In the genomic region with DNA sequence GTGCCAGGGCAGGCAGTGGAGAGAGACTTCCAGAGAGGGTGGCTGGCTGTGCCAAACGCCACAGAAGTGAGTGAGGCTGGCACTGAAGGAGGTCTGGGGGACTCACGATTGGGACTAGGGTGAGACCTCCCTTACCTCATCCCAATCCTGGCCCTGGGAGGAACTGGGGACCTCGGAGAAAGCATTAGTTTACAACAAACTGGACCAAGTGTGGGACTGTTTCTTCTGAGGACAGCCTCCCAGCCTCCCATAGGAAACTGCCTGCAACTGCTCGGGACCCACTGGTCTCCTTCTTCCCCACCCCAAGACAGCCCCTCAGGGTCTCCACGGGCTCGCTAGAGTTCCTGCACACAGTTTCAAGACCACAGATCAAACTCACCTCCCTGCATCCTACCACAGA, we compare ENCODE assay signal across 16 cellular contexts. TPM values are rescaled to one million over a fixed set of nuclear protein-coding genes. Genes with fewer than 3 reads are reported as not detected.
DNase-seq lines count a peak whose midpoint lies in the region; ATAC-seq, FAIRE-seq and TF ChIP-seq lines count a peak whose summit lies in the region.
"Had no signal": no experiment of that assay in that cellular context is flagged by ENCODE, and none has a peak within 500 bp of the region (broad histone marks: within the 10 kb centered on the region; RNA-seq: fewer than 3 reads in every experiment).

No MANE protein-coding gene starts in this region.

- no peak for TF ChIP-seq POLR2A in GM12892 (IDR thresholded peaks at IDR 0.05; ENCODE audit: low read depth, low read length)

- H3K27ac ChIP-seq in heart right ventricle (peak overlapping the region; percentile 62 to 94 (median 88)), right cardiac atrium (ENCODE audit: low read length) (peak overlapping the region; percentile 85), parathyroid adenoma (peak overlapping the region; percentile 95)
- H3K27ac ChIP-seq: KMS-11 had no signal

- no peaks in the 10 kb centered on the region for H3K9me3 ChIP-seq in heart right ventricle
- H3K9me3 ChIP-seq in right cardiac atrium (ENCODE audit: control insufficient read depth, low read length) = no peaks in the 10 kb centered on the region
- no peaks in the 10 kb centered on the region for H3K9me3 ChIP-seq in parathyroid adenoma (ENCODE audit: control insufficient read depth, low read length)
- H3K9me3 ChIP-seq: esophagus squamous epithelium, Peyer's patch had no signal

- in situ Hi-C loops in KBM-7 (cut with MboI; ENCODE audit: low pct_unique_long_range_greater_than_20kb, low sequenced_read_pairs) = no loop called here

- H3K9ac ChIP-seq in parathyroid adenoma = no peak overlapping the region
- H3K9ac ChIP-seq: KMS-11 had no signal

- 78 to 82% methylated on average over 6 of the region's 6 CpGs for WGBS in heart right ventricle, 2 donors
- WGBS in right cardiac atrium = 78% methylated on average over 6 of the region's 6 CpGs

- H3K36me3 ChIP-seq in heart right ventricle (peaks cover 0 to 61% (median 5%) of the 10 kb centered on the region in 9 donors), parathyroid adenoma (ENCODE audit: control insufficient read depth, insufficient read depth, low read length) (no peaks in the 10 kb centered on the region)
- H3K36me3 ChIP-seq: esophagus squamous epithelium, Peyer's patch had no signal

- no peaks in the 10 kb centered on the region for H3K79me2 ChIP-seq in parathyroid adenoma

- no peak for FAIRE-seq in GM12892 (lab: Jason Lieb, UNC)

- peaks cover 3 to 74% (median 67%) of the 10 kb centered on the region in 9 donors for H3K4me1 ChIP-seq in heart right ventricle
- H3K4me1 ChIP-seq in right cardiac atrium (ENCODE audit: control insufficient read depth, insufficient read depth, low read length) = peaks cover 16% of the 10 kb centered on the region
- peaks cover 24% of the 10 kb centered on the region for H3K4me1 ChIP-seq in parathyroid adenoma
- H3K4me1 ChIP-seq: Peyer's patch had no signal

- no peak overlapping the region for H3K4me2 ChIP-seq in parathyroid adenoma (ENCODE audit: low read length)
- H3K4me2 ChIP-seq: KMS-11 had no signal

- ATAC-seq in heart right ventricle = peak in 1 of 8 donors; percentile 3
- no peak for ATAC-seq in Right ventricle myocardium superior (ENCODE audit: poor library complexity)
- no peak for ATAC-seq in right cardiac atrium
- ATAC-seq: stimulated activated naive CD8-positive, alpha-beta T cell treated with anti-CD3 and anti-CD28 coated beads, Interleukin-15, Interleukin-2, amounts not matched to agents 100 U/mL and 50 U/mL, for 24 hours had no signal

- intact Hi-C loops in heart right ventricle (cut with DNase I) = loop anchor here in 6 of 10 donors (2.0 to 5.0 kb wide), 5 partner anchors 33 to 45 kb away; a partner anchor contains a TSS
- intact Hi-C loops in Right ventricle myocardium superior (cut with DNase I) = loop anchor here (5.0 kb wide), 1 partner anchor 43 kb away; a partner anchor contains a TSS
- intact Hi-C loops in right cardiac atrium (cut with DNase I) = loop anchor here in 2 of 4 donors (5.0 kb wide), 2 partner anchors 38 to 43 kb away; a partner anchor contains a TSS

- H3K4me3 ChIP-seq in heart right ventricle = no peak overlapping the region
- H3K4me3 ChIP-seq in right cardiac atrium (ENCODE audit: low read length) = no peak overlapping the region
- H3K4me3 ChIP-seq in parathyroid adenoma (ENCODE audit: low read depth, low read length) = no peak overlapping the region
- H3K4me3 ChIP-seq: esophagus squamous epithelium, Peyer's patch had no signal

- H2AFZ ChIP-seq in parathyroid adenoma = peak overlapping the region; percentile 13

- DNase-seq in heart right ventricle (no peak), Right ventricle myocardium superior (no peak), right cardiac atrium (no peak), islet precursor cell (no peak), GM12892 (ENCODE audit: insufficient read length) (no peak), activated T-cell treated with anti-CD3 and anti-CD28 coated beads for 4 hours (no peak), KBM-7 (no peak)
- DNase-seq: COR-L47; esophagus squamous epithelium; NCI-H1092; NCI-H82; stimulated activated CD4-positive, alpha-beta T cell treated with anti-CD3 and anti-CD28 coated beads, Interleukin-12 subunit alpha, Interleukin-12 subunit beta, amount 100 ng/mL, for 4 hours; stimulated activated naive CD8-positive, alpha-beta T cell treated with anti-CD3 and anti-CD28 coated beads, Interleukin-15, Interleukin-2, amounts not matched to agents 100 U/mL and 50 U/mL, for 24 hours had no signal

- H3K27me3 ChIP-seq in heart right ventricle (no peaks in the 10 kb centered on the region), right cardiac atrium (ENCODE audit: control insufficient read depth, insufficient read depth) (no peaks in the 10 kb centered on the region), parathyroid adenoma (ENCODE audit: control insufficient read depth, insufficient read depth, low read length) (no peaks in the 10 kb centered on the region)
- H3K27me3 ChIP-seq: esophagus squamous epithelium, Peyer's patch had no signal

- TF ChIP-seq CTCF in heart right ventricle (IDR thresholded peaks at IDR 0.05) (no peak), parathyroid adenoma (IDR thresholded peaks at IDR 0.05) (no peak)

RNA-seq across cellular contexts. Expression of a gene that starts 45.4 kb away (rescaled TPM):
- total RNA-seq in heart right ventricle = 10 to 100 TPM; 55.9 to 94.7 (median 68.7) TPM
- polyA plus RNA-seq in heart right ventricle = 10 to 100 TPM; 19.5 to 36.3 TPM
- 67.4 TPM for total RNA-seq in Right ventricle myocardium superior
- total RNA-seq in right cardiac atrium = 10 to 100 TPM; 63.3 to 69.2 (median 65.7) TPM
- 25.2 TPM for polyA plus RNA-seq in right cardiac atrium
- polyA plus RNA-seq in GM12892 (2012; ENCODE audit: missing spikeins) = 127 TPM
